Comparison of ENCODE assay signal across 10 cellular contexts in the genomic region with DNA sequence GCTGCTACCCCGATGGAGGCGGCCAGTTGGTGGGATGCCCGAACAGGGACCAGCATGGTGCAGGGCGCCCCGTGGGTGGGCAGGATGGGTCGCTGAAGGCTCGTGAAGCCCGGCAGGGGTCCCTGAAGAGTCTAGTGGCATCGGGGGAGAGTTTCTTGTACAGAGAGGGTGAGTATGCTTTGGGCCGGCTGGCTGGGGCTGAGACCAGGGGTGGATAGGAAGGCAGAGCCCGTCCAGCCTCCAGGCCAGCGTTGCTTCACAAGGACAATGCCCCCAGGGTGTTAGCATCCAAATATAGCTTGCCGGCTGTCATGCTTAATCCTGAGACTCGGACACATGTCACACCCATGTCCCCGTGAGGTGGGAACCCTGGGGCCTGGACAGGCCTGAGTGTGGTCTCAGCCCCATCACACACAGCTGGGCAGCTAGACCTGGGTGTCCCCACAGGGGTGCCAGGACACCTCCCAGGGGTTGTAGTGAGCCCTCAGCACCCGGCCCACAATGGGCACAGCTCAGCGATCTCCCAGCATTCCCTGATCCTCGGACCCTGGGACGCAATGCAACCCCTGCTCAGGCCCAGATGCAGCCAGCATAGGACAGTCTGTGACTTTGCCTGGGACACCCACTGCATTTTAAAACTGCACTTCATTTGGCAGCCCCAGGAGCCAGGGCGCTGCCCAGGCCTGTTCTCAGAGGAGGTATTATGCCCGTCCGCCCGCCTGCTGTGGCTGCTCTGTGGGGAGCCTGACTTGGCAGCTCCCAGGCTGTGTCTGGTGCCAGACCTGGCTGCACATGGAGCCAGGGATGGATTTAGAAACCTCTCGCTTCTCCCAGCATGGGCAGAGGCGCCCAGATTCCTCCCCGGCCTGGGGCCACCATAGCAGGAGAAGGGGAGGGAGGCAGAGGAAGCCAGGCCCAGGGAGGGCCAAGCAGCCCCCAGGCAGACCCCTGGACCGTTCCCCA. TPM values are rescaled to one million over a fixed set of nuclear protein-coding genes. Genes with fewer than 3 reads are reported as not detected.
A peak's percentile ranks its signal among the peaks of the same experiment; 100 is the strongest.
DNase-seq lines count a peak whose midpoint lies in the region; ATAC-seq, FAIRE-seq and TF ChIP-seq lines count a peak whose summit lies in the region.
"Had no signal": no experiment of that assay in that cellular context is flagged by ENCODE, and none has a peak within 500 bp of the region (broad histone marks: within the 10 kb centered on the region; RNA-seq: fewer than 3 reads in every experiment).

No MANE protein-coding gene starts in this region.

- H3K4me1 Mint-ChIP-seq in natural killer cell: peaks cover 52 to 59% of the 10 kb centered on the region in 2 donors
- H3K4me1 Mint-ChIP-seq in natural killer cell treated with Interleukin-12 subunit alpha and Interleukin-12 subunit beta and Interleukin-15 and Interleukin-18, amount 100 ng/mL, for 72 hours (ENCODE audit: low read depth in 2 of 2): peaks cover 35 to 38% of the 10 kb centered on the region in 2 donors
- H3K4me1 Mint-ChIP-seq in chondrocyte (ENCODE audit: low read depth): peaks cover 73% of the 10 kb centered on the region
- peaks cover 31% of the 10 kb centered on the region for H3K4me1 Mint-ChIP-seq in activated CD8-positive, alpha-beta T cell treated with anti-CD3 and anti-CD28 coated beads for 36 hours (ENCODE audit: low read depth)

- intact Hi-C loops in natural killer cell (cut with micrococcal nuclease) (no loop called here), aorta (cut with DNase I) (loop anchor here (2.0 to 5.0 kb wide), 2 partner anchors 31 to 34 kb away; no protein-coding TSS in a partner anchor)
- intact Hi-C loops in activated CD8-positive, alpha-beta T cell treated with anti-CD3 and anti-CD28 coated beads for 36 hours (cut with micrococcal nuclease): no loop called here

- POLR2A ChIA-PET in activated CD8-positive, alpha-beta T cell treated with anti-CD3 and anti-CD28 coated beads for 36 hours (lab: Charles Lee): no interaction called here

- no peaks in the 10 kb centered on the region for H3K9me3 Mint-ChIP-seq in natural killer cell
- no peaks in the 10 kb centered on the region for H3K9me3 Mint-ChIP-seq in natural killer cell treated with Interleukin-12 subunit alpha and Interleukin-12 subunit beta and Interleukin-15 and Interleukin-18, amount 100 ng/mL, for 72 hours
- H3K9me3 Mint-ChIP-seq in chondrocyte (ENCODE audit: low read depth): no peaks in the 10 kb centered on the region
- no peaks in the 10 kb centered on the region for H3K9me3 Mint-ChIP-seq in activated CD8-positive, alpha-beta T cell treated with anti-CD3 and anti-CD28 coated beads for 36 hours
- H3K9me3 Mint-ChIP-seq: activated T-helper 1 cell treated with anti-CD3 and anti-CD28 coated beads, Interleukin-12 subunit alpha, Interleukin-12 subunit beta, Interleukin-2, Interleukin-4 antibody, amounts not matched to agents 30 ng/mL and 10 ng/mL and 1 ng/mL, durations not matched to agents 14 hours and 24 hours and 36 hours had no signal

- H3K4me1 ChIP-seq in aorta (ENCODE audit: control insufficient read depth in 1 of 2, insufficient read depth in 2 of 2, low read length in 2 of 2): peaks cover 0 to 5% of the 10 kb centered on the region in 2 donors

- H3K27ac ChIP-seq in aorta (ENCODE audit: low read depth in 1 of 2, low read length in 2 of 2): peak overlapping the region; percentile 85 to 95
- H3K27ac ChIP-seq: HL-60 had no signal

- no peaks in the 10 kb centered on the region for H3K36me3 ChIP-seq in aorta (ENCODE audit: control insufficient read depth in 1 of 2, insufficient read depth in 2 of 2, low read length in 1 of 2)

- no peaks in the 10 kb centered on the region for H3K27me3 ChIP-seq in aorta (ENCODE audit: control insufficient read depth in 1 of 2, insufficient read depth in 2 of 2, low read length in 1 of 2)

- TF ChIP-seq CTCF in natural killer cell (IDR thresholded peaks at IDR 0.05) (no peak), chondrocyte (IDR thresholded peaks at IDR 0.05) (no peak)
- no peak for TF ChIP-seq CTCF in activated CD8-positive, alpha-beta T cell treated with anti-CD3 and anti-CD28 coated beads for 36 hours (IDR thresholded peaks at IDR 0.05)

- no peaks in the 10 kb centered on the region for H3K9me3 ChIP-seq in aorta (ENCODE audit: control insufficient read depth, low read length)

- H3K4me3 Mint-ChIP-seq in natural killer cell: no peak overlapping the region
- H3K4me3 Mint-ChIP-seq in natural killer cell treated with Interleukin-12 subunit alpha and Interleukin-12 subunit beta and Interleukin-15 and Interleukin-18, amount 100 ng/mL, for 72 hours: no peak overlapping the region
- H3K4me3 Mint-ChIP-seq in chondrocyte (ENCODE audit: unreplicated experiment): no peak overlapping the region
- no peak overlapping the region for H3K4me3 Mint-ChIP-seq in activated CD8-positive, alpha-beta T cell treated with anti-CD3 and anti-CD28 coated beads for 36 hours
- H3K4me3 Mint-ChIP-seq: activated T-helper 1 cell treated with anti-CD3 and anti-CD28 coated beads, Interleukin-12 subunit alpha, Interleukin-12 subunit beta, Interleukin-2, Interleukin-4 antibody, amounts not matched to agents 30 ng/mL and 10 ng/mL and 1 ng/mL, durations not matched to agents 14 hours and 24 hours and 36 hours had no signal

- ATAC-seq in natural killer cell (no peak), aorta (ENCODE audit: low FRiP score) (peak; percentile 89)
- no peak for ATAC-seq in natural killer cell treated with Interleukin-12 subunit alpha and Interleukin-12 subunit beta and Interleukin-15 and Interleukin-18, amount 100 ng/mL, for 72 hours
- no peak for ATAC-seq in activated CD8-positive, alpha-beta T cell treated with anti-CD3 and anti-CD28 coated beads for 36 hours

- peak overlapping the region; percentile 42 to 98 for H3K27ac Mint-ChIP-seq in natural killer cell
- H3K27ac Mint-ChIP-seq in natural killer cell treated with Interleukin-12 subunit alpha and Interleukin-12 subunit beta and Interleukin-15 and Interleukin-18, amount 100 ng/mL, for 72 hours: no peak overlapping the region
- peak overlapping the region; percentile 95 for H3K27ac Mint-ChIP-seq in chondrocyte (ENCODE audit: unreplicated experiment)
- H3K27ac Mint-ChIP-seq in activated CD8-positive, alpha-beta T cell treated with anti-CD3 and anti-CD28 coated beads for 36 hours: no peak overlapping the region

- no peaks in the 10 kb centered on the region for H3K27me3 Mint-ChIP-seq in natural killer cell (ENCODE audit: low read depth in 2 of 2)
- H3K27me3 Mint-ChIP-seq in natural killer cell treated with Interleukin-12 subunit alpha and Interleukin-12 subunit beta and Interleukin-15 and Interleukin-18, amount 100 ng/mL, for 72 hours: no peaks in the 10 kb centered on the region
- no peaks in the 10 kb centered on the region for H3K27me3 Mint-ChIP-seq in chondrocyte (ENCODE audit: low read depth)
- H3K27me3 Mint-ChIP-seq in activated CD8-positive, alpha-beta T cell treated with anti-CD3 and anti-CD28 coated beads for 36 hours: no peaks in the 10 kb centered on the region

- DNase-seq in natural killer cell (no peak), chondrocyte (ENCODE audit: low spot score) (peak; percentile 96), midbrain (lab: John Stamatoyannopoulos, UW) (peak; percentile 78), aorta (peak; percentile 87 to 89), HTR-8/SVneo (ENCODE audit: insufficient read length, low spot score) (no peak), Kasumi-1 (lab: John Stamatoyannopoulos, UW) (no peak)
- no peak for DNase-seq in natural killer cell treated with Interleukin-12 subunit alpha and Interleukin-12 subunit beta and Interleukin-15 and Interleukin-18, amount 100 ng/mL, for 72 hours (ENCODE audit: low spot score)
- DNase-seq in activated CD8-positive, alpha-beta T cell treated with anti-CD3 and anti-CD28 coated beads for 36 hours: no peak

- no peak overlapping the region for H3K4me3 ChIP-seq in aorta (ENCODE audit: low read length in 2 of 2)

- CTCF ChIA-PET in activated CD8-positive, alpha-beta T cell treated with anti-CD3 and anti-CD28 coated beads for 36 hours (lab: Charles Lee): no interaction called here

- H3K36me3 Mint-ChIP-seq in natural killer cell (no peaks in the 10 kb centered on the region), chondrocyte (ENCODE audit: low read depth) (peaks cover 3% of the 10 kb centered on the region)
- H3K36me3 Mint-ChIP-seq in natural killer cell treated with Interleukin-12 subunit alpha and Interleukin-12 subunit beta and Interleukin-15 and Interleukin-18, amount 100 ng/mL, for 72 hours: no peaks in the 10 kb centered on the region
- H3K36me3 Mint-ChIP-seq in activated CD8-positive, alpha-beta T cell treated with anti-CD3 and anti-CD28 coated beads for 36 hours (ENCODE audit: low read depth): no peaks in the 10 kb centered on the region

- no peak for FAIRE-seq in HTR-8/SVneo (lab: Jason Lieb, UNC)

- 32 to 33% methylated on average over 27 of the region's 27 CpGs for WGBS in aorta, 2 donors

RNA-seq across cellular contexts. Expression of gene RAMP1, which starts 36.4 kb away (rescaled TPM):
- 10 to 100 TPM in 1 of 3 donors, 1 to 10 TPM in 2; 3.9 to 11.0 (median 4.9) TPM for total RNA-seq in natural killer cell
- total RNA-seq in natural killer cell treated with Interleukin-12 subunit alpha and Interleukin-12 subunit beta and Interleukin-15 and Interleukin-18, amount 100 ng/mL, for 72 hours: 1 to 10 TPM; 1.5 to 7.4 TPM
- 176 to 329 TPM (median 178 TPM) in 3 replicates for total RNA-seq in chondrocyte
- 100 to 1,000 TPM; 109 to 230 TPM for total RNA-seq in aorta
- polyA plus RNA-seq in aorta: 100 to 1,000 TPM; 328 to 423 TPM
- total RNA-seq in activated CD8-positive, alpha-beta T cell treated with anti-CD3 and anti-CD28 coated beads for 36 hours: 1 to 10 TPM; 1.0 to 1.4 TPM

Comparison
In these comparisons a context has a peak if more than half of its experiments do, and no peak if none do; other contexts are left out.
1. H3K27ac Mint-ChIP-seq: peak in natural killer cell (2 of 2) and chondrocyte (single experiment); none in natural killer cell treated with Interleukin-12 subunit alpha and Interleukin-12 subunit beta and Interleukin-15 and Interleukin-18, amount 100 ng/mL, for 72 hours (0 of 2) and activated CD8-positive, alpha-beta T cell treated with anti-CD3 and anti-CD28 coated beads for 36 hours (single experiment).
2. DNase-seq: peak in chondrocyte (single experiment), midbrain (single experiment) and aorta (2 of 2); none in natural killer cell (single experiment), natural killer cell treated with Interleukin-12 subunit alpha and Interleukin-12 subunit beta and Interleukin-15 and Interleukin-18, amount 100 ng/mL, for 72 hours (single experiment), HTR-8/SVneo (single experiment), activated CD8-positive, alpha-beta T cell treated with anti-CD3 and anti-CD28 coated beads for 36 hours (single experiment) and Kasumi-1 (0 of 2).
3. RNA of gene RAMP1, which starts 36.4 kb away (total RNA-seq): 109 to 230 TPM in aorta and 176 to 329 TPM in chondrocyte; 1.5 to 7.4 TPM in natural killer cell treated with Interleukin-12 subunit alpha and Interleukin-12 subunit beta and Interleukin-15 and Interleukin-18, amount 100 ng/mL, for 72 hours, 3.9 to 11.0 TPM in natural killer cell and 1.0 to 1.4 TPM in activated CD8-positive, alpha-beta T cell treated with anti-CD3 and anti-CD28 coated beads for 36 hours; every median in the first group is over 4 times any median in the second.
4. intact Hi-C loops: an anchor here in aorta (2.0 to 5.0 kb wide); none called in natural killer cell and activated CD8-positive, alpha-beta T cell treated with anti-CD3 and anti-CD28 coated beads for 36 hours.